Comparison of ENCODE assay signal across 17 cellular contexts in the genomic region with DNA sequence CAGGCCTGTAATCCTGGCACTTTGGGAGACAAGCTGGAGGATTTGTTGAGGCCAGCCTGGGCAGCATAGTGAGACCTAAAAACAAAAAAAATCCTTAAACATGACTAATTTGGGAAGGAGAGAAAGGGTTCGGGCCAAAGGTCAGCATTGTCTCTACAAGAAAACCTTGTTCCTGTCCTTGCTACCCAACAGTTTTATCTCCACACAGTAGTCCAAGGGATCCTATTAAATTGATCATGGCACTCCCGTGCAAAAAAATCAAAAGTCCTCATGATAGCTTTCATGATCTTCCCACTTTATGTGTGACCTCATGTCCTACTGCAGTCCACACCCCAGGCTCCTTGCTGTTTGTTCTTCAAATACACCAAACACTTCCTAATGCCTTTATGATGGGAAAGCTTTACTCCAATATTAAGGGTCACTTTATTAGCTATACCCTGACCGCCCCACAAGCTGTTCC. TPM values are rescaled to one million over a fixed set of nuclear protein-coding genes. Genes with fewer than 3 reads are reported as not detected.
A peak's percentile ranks its signal among the peaks of the same experiment; 100 is the strongest.
DNase-seq lines count a peak whose midpoint lies in the region; ATAC-seq and TF ChIP-seq lines count a peak whose summit lies in the region.
"Had no signal": no experiment of that assay in that cellular context is flagged by ENCODE, and none has a peak within 500 bp of the region (broad histone marks: within the 10 kb centered on the region; RNA-seq: fewer than 3 reads in every experiment).

No MANE protein-coding gene starts in this region.

- peaks cover 13% of the 10 kb centered on the region for H3K4me1 ChIP-seq in GM23248 (ENCODE audit: insufficient read depth)
- H3K4me1 ChIP-seq in smooth muscle cell (ENCODE audit: low read depth), result peaks cover 10% of the 10 kb centered on the region
- H3K4me1 ChIP-seq: prostate gland had no signal

- H4K20me1 ChIP-seq in GM23248 (ENCODE audit: insufficient read depth) (peaks cover 17% of the 10 kb centered on the region), smooth muscle cell (ENCODE audit: low read depth) (peaks cover 41% of the 10 kb centered on the region)

- H3K27me3 ChIP-seq in GM23248 (replicated peaks; ENCODE audit: insufficient read depth) (no peaks in the 10 kb centered on the region), smooth muscle cell (ENCODE audit: low read depth) (no peaks in the 10 kb centered on the region)
- H3K27me3 ChIP-seq: colonic mucosa, tibial nerve had no signal

- H3K9me3 ChIP-seq in GM23248 (ENCODE audit: low read depth) (no peaks in the 10 kb centered on the region), T-helper 17 cell (ENCODE audit: control insufficient read depth, low read length, poor library complexity, severe bottlenecking) (no peaks in the 10 kb centered on the region), smooth muscle cell (replicated peaks; ENCODE audit: low read depth) (no peaks in the 10 kb centered on the region)
- H3K9me3 ChIP-seq: colonic mucosa, prostate gland, tibial nerve had no signal

- H3F3A ChIP-seq in GM23248 (ENCODE audit: insufficient read depth) (peaks cover 54% of the 10 kb centered on the region), smooth muscle cell (ENCODE audit: low read depth) (peaks cover 21% of the 10 kb centered on the region)

- H3K4me2 ChIP-seq in GM23248 (ENCODE audit: unreplicated experiment) (no peak overlapping the region), smooth muscle cell (no peak overlapping the region)

- no peak overlapping the region for H2AFZ ChIP-seq in GM23248
- no peak overlapping the region for H2AFZ ChIP-seq in smooth muscle cell (ENCODE audit: low read depth)

- H3K36me3 Mint-ChIP-seq in T-helper 17 cell (ENCODE audit: low read depth), result no peaks in the 10 kb centered on the region

- DNase-seq in DMS 273 (lab: John Stamatoyannopoulos, UW; ENCODE audit: unreplicated experiment) (peak; percentile 60), GM23248 (peak; percentile 16), T-helper 17 cell (no peak), kidney tubule cell (ENCODE audit: low spot score) (peak; percentile 20), smooth muscle cell (lab: John Stamatoyannopoulos, UW; ENCODE audit: unreplicated experiment) (no peak)
- DNase-seq: activated CD8-positive, alpha-beta memory T cell treated with anti-CD3 and anti-CD28 coated beads, Interleukin-2, amount 10 ng/mL, durations not matched to agents 7 days and 5 days; colonic mucosa; COR-L47; GOT3; mesendoderm; NCI-H1436; SIG-M5 had no signal

- WGBS in GM23248 (ENCODE audit: low coverage in 1 of 2, low lambda C conversion rate in 2 of 2, missing lambda C conversion rate in 2 of 2), 2 experiments, result 97 to 99% methylated on average over 3 of the region's 3 CpGs
- 92% methylated on average over 3 of the region's 3 CpGs for WGBS in smooth muscle cell (ENCODE audit: low lambda C conversion rate)

- H3K4me1 Mint-ChIP-seq in T-helper 17 cell, result peaks cover 26% of the 10 kb centered on the region

- peaks cover 32% of the 10 kb centered on the region for H3K79me2 ChIP-seq in GM23248 (ENCODE audit: insufficient read depth)
- peaks cover 21% of the 10 kb centered on the region for H3K79me2 ChIP-seq in smooth muscle cell (ENCODE audit: low read depth)

- H3K9ac ChIP-seq in GM23248, result no peak overlapping the region
- no peak overlapping the region for H3K9ac ChIP-seq in smooth muscle cell (ENCODE audit: low read depth)

- no peak overlapping the region for H3K4me3 ChIP-seq in GM23248
- no peak overlapping the region for H3K4me3 ChIP-seq in smooth muscle cell
- H3K4me3 ChIP-seq: colonic mucosa, prostate gland, tibial nerve had no signal

- no peaks in the 10 kb centered on the region for H3K27me3 Mint-ChIP-seq in T-helper 17 cell
- H3K27me3 Mint-ChIP-seq: activated CD8-positive, alpha-beta memory T cell treated with anti-CD3 and anti-CD28 coated beads, Interleukin-2, amount 10 ng/mL, durations not matched to agents 7 days and 5 days had no signal

- no peak for ATAC-seq in T-helper 17 cell
- no peak for ATAC-seq in HG03159 (IDR thresholded peaks at IDR 0.05; ENCODE audit: unreplicated experiment)
- ATAC-seq in GM18498 (IDR thresholded peaks at IDR 0.05; ENCODE audit: unreplicated experiment), result no peak
- ATAC-seq in HG02759 (IDR thresholded peaks at IDR 0.05; ENCODE audit: unreplicated experiment), result no peak
- ATAC-seq: activated CD8-positive, alpha-beta memory T cell treated with anti-CD3 and anti-CD28 coated beads, Interleukin-2, amount 10 ng/mL, durations not matched to agents 7 days and 5 days had no signal

- H3K27ac ChIP-seq in GM23248, result no peak overlapping the region; the same call in 1 of the 2 replicates
- no peak overlapping the region for H3K27ac ChIP-seq in smooth muscle cell (ENCODE audit: low read depth)
- H3K27ac ChIP-seq: colonic mucosa, prostate gland had no signal

- in situ Hi-C loops in GM23248 (cut with MboI), result no loop called here

- no peaks in the 10 kb centered on the region for H3K9me2 ChIP-seq in GM23248 (ENCODE audit: insufficient read depth)

- peak overlapping the region; percentile 53 for H3K27ac Mint-ChIP-seq in T-helper 17 cell

- no peak for TF ChIP-seq CTCF in smooth muscle cell (IDR thresholded peaks at IDR 0.05; ENCODE audit: borderline replicate concordance, insufficient read depth, poor library complexity, severe bottlenecking)

- peak overlapping the region; percentile 15 for H3K4me3 Mint-ChIP-seq in T-helper 17 cell
- H3K4me3 Mint-ChIP-seq: activated CD8-positive, alpha-beta memory T cell treated with anti-CD3 and anti-CD28 coated beads, Interleukin-2, amount 10 ng/mL, durations not matched to agents 7 days and 5 days had no signal

- peaks cover 31% of the 10 kb centered on the region for H3K36me3 ChIP-seq in GM23248 (ENCODE audit: low read depth)
- no peaks in the 10 kb centered on the region for H3K36me3 ChIP-seq in smooth muscle cell (ENCODE audit: low read depth)
- H3K36me3 ChIP-seq: colonic mucosa, prostate gland had no signal

RNA-seq across cellular contexts. Expression of a gene that starts 4.2 kb away (rescaled TPM):
- 1,523 and 2,236 TPM in 2 replicates for total RNA-seq in GM23248 (2014; rRNA removed; shearing (Covaris generic))
- polyA plus RNA-seq in GM23248 (2016; fragmentation: Nextera tagmentation; extraction: Ambion mirVana), result 1,678 and 1,685 TPM in 2 replicates
- total RNA-seq in T-helper 17 cell, result 1,000 to 10,000 TPM; 1,887 to 2,036 TPM
- total RNA-seq in smooth muscle cell, result 2,505 and 2,593 TPM in 2 replicates
- 1,471 and 1,491 TPM in 2 replicates for polyA plus RNA-seq in smooth muscle cell

RNA-seq across cellular contexts. Expression of a gene that starts 4.3 kb away (rescaled TPM):
- total RNA-seq in GM23248 (2014; rRNA removed; shearing (Covaris generic)), result 15.0 and 18.5 TPM in 2 replicates
- polyA plus RNA-seq in GM23248 (2016; fragmentation: Nextera tagmentation; extraction: Ambion mirVana) (17.2 and 18.9 TPM in 2 replicates), smooth muscle cell (14.9 and 15.3 TPM in 2 replicates)
- total RNA-seq in T-helper 17 cell (1 to 10 TPM; 2.6 to 2.7 TPM), smooth muscle cell (15.5 and 17.1 TPM in 2 replicates)

RNA-seq across cellular contexts. Expression of a gene that starts 24.0 kb away (rescaled TPM):
- total RNA-seq in GM23248 (2014; rRNA removed; shearing (Covaris generic)), result 10.6 and 13.0 TPM in 2 replicates
- polyA plus RNA-seq in GM23248 (2016; fragmentation: Nextera tagmentation; extraction: Ambion mirVana), result 7.8 TPM in 2 replicates
- 100 to 1,000 TPM; 132 to 171 TPM for total RNA-seq in T-helper 17 cell
- total RNA-seq in smooth muscle cell, result 34.0 and 37.8 TPM in 2 replicates
- 11.7 and 12.1 TPM in 2 replicates for polyA plus RNA-seq in smooth muscle cell

Comparison
In these comparisons a context has a peak if more than half of its experiments do, and no peak if none do; other contexts are left out.
1. DNase-seq: peak in DMS 273 (single experiment), GM23248 (single experiment) and kidney tubule cell (single experiment); none in T-helper 17 cell (0 of 3) and smooth muscle cell (single experiment).